Comparison of ENCODE assay signal across 1 cellular context in genomic region chr12:55724226-55724939, GRCh38.
TF ChIP-seq lines count a peak whose summit lies in the region.

No MANE protein-coding gene starts in this region.

TF ChIP-seq in HepG2, 621 proteins besides CTCF, POLR2A, EP300 and RAD21:
- peak; percentile 56 for TF ChIP-seq SMC3 (IDR thresholded peaks at IDR 0.05; ENCODE audit: low read length)
- TF ChIP-seq AGO2 (optimal IDR thresholded peaks at IDR 0.05; ENCODE audit: low read depth, low read length), result peak; percentile 76
- peak in 1 of 2 experiments; percentile 36; a peak in 1 of 4 replicates for TF ChIP-seq HMGXB4 (CRISPR knock-in tag; IDR thresholded peaks at IDR 0.05; ENCODE audit: borderline replicate concordance in 1 of 2, low read depth in 1 of 2)
- peak; percentile 73 for TF ChIP-seq STAG1 (CRISPR knock-in tag; IDR thresholded peaks at IDR 0.05)
- TF ChIP-seq ZNF574 (CRISPR knock-in tag; IDR thresholded peaks at IDR 0.05), result 0 out of 2 replicates have a peak, but pooled peaks have one; percentile 13
- TF ChIP-seq SAP130 (CRISPR knock-in tag; IDR thresholded peaks at IDR 0.05; ENCODE audit: low read depth), result 0 out of 2 replicates have a peak, but pooled peaks have one; percentile 12
- peak; percentile 18; the same call in 1 of the 2 replicates for TF ChIP-seq SALL1 (CRISPR knock-in tag; IDR thresholded peaks at IDR 0.05)
- 0 out of 2 replicates have a peak, but pooled peaks have one; percentile 13 for TF ChIP-seq ZNF350 (CRISPR knock-in tag; IDR thresholded peaks at IDR 0.05; ENCODE audit: borderline replicate concordance, low read depth)
- 0 out of 2 replicates have a peak, but pooled peaks have one; percentile 37 for TF ChIP-seq ZC3H13 (CRISPR knock-in tag; IDR thresholded peaks at IDR 0.05)
- no peak for TF ChIP-seq ZNF672 (CRISPR knock-in tag; IDR thresholded peaks at IDR 0.05)
- TF ChIP-seq NCOA5 (CRISPR knock-in tag; IDR thresholded peaks at IDR 0.05), result no peak
- TF ChIP-seq LCORL (IDR thresholded peaks at IDR 0.05), result no peak
- no peak for TF ChIP-seq LCORL (CRISPR knock-in tag; IDR thresholded peaks at IDR 0.05)
- TF ChIP-seq FOXO1 (CRISPR knock-in tag; IDR thresholded peaks at IDR 0.05), result no peak
- peak; percentile 34; the same call in 1 of the 2 replicates for TF ChIP-seq KDM2A (CRISPR knock-in tag; IDR thresholded peaks at IDR 0.05; ENCODE audit: borderline replicate concordance, low read depth)
- no peak for TF ChIP-seq ZNF235 (CRISPR knock-in tag; IDR thresholded peaks at IDR 0.05; ENCODE audit: borderline replicate concordance)
- TF ChIP-seq POLR2G (IDR thresholded peaks at IDR 0.05; ENCODE audit: low read depth, low read length), result 0 out of 2 replicates have a peak, but pooled peaks have one; percentile 9
- TF ChIP-seq THAP9 (CRISPR knock-in tag; IDR thresholded peaks at IDR 0.05; ENCODE audit: borderline replicate concordance), result 0 out of 2 replicates have a peak, but pooled peaks have one; percentile 23
- peak; percentile 68 for TF ChIP-seq XRCC5 (optimal IDR thresholded peaks at IDR 0.05; ENCODE audit: low read length)
- 0 out of 2 replicates have a peak, but pooled peaks have one; percentile 23 for TF ChIP-seq ZNF687 (CRISPR knock-in tag; IDR thresholded peaks at IDR 0.05)
- no peak for TF ChIP-seq KDM5A (IDR thresholded peaks at IDR 0.05; ENCODE audit: borderline replicate concordance, low read length)
- peak; percentile 67; the same call in 1 of the 2 replicates for TF ChIP-seq ZNF691 (CRISPR knock-in tag; IDR thresholded peaks at IDR 0.05; ENCODE audit: borderline replicate concordance, low read depth)
- TF ChIP-seq ZNF777 (CRISPR knock-in tag; IDR thresholded peaks at IDR 0.05), result peak; percentile 61
